ENCODE assay signal across 19 cellular contexts in genomic region chr7:157377436-157378124, GRCh38. TPM values are rescaled to one million over a fixed set of nuclear protein-coding genes. Genes with fewer than 3 reads are reported as not detected.
DNase-seq lines count a peak whose midpoint lies in the region; ATAC-seq and TF ChIP-seq lines count a peak whose summit lies in the region.
"Had no signal": no experiment of that assay in that cellular context is flagged by ENCODE, and none has a peak within 500 bp of the region (broad histone marks: within the 10 kb centered on the region; RNA-seq: fewer than 3 reads in every experiment).

No MANE protein-coding gene starts in this region.

- intact Hi-C loops in CD4-positive, alpha-beta T cell (cut with DNase I, micrococcal nuclease) = no loop called here
- intact Hi-C loops in MCF 10A (cut with micrococcal nuclease) (no loop called here), sigmoid colon (cut with DNase I) (no loop called here)

- no peaks in the 10 kb centered on the region for H3K9me3 Mint-ChIP-seq in CD4-positive, alpha-beta T cell
- H3K9me3 Mint-ChIP-seq in brain (no peaks in the 10 kb centered on the region), immature natural killer cell (no peaks in the 10 kb centered on the region), MCF 10A (ENCODE audit: unreplicated experiment) (no peaks in the 10 kb centered on the region)
- H3K9me3 Mint-ChIP-seq: activated B cell treated with CpG ODN at 0.5 μM for 24 hours had no signal

- peaks cover 80% of the 10 kb centered on the region for H3K4me1 Mint-ChIP-seq in CD4-positive, alpha-beta T cell (ENCODE audit: low read depth)
- H3K4me1 Mint-ChIP-seq in brain (peaks cover 39% of the 10 kb centered on the region), immature natural killer cell (peaks cover 78 to 99% of the 10 kb centered on the region in 2 donors), MCF 10A (ENCODE audit: insufficient read depth, unreplicated experiment) (no peaks in the 10 kb centered on the region)

- CTCF ChIA-PET in CD4-positive, alpha-beta T cell (lab: Charles Lee) = no interaction called here
- CTCF ChIA-PET in MCF 10A (lab: Yijun Ruan, JAX) = interaction anchor here (1.3 kb wide), 1 partner anchor 20 kb away, joined by 4 read pairs; no protein-coding TSS in a partner anchor

- peaks cover 88% of the 10 kb centered on the region for H3K36me3 Mint-ChIP-seq in CD4-positive, alpha-beta T cell (ENCODE audit: low read depth)
- H3K36me3 Mint-ChIP-seq in brain (peaks cover 84% of the 10 kb centered on the region), immature natural killer cell (peaks cover 0 to 9% (median 7%) of the 10 kb centered on the region in 3 donors), MCF 10A (ENCODE audit: insufficient read depth, unreplicated experiment) (peaks cover 67% of the 10 kb centered on the region)

- no peak for ATAC-seq in CD4-positive, alpha-beta T cell (ENCODE audit: poor library complexity)

- no peak for TF ChIP-seq CTCF in CD4-positive, alpha-beta T cell (IDR thresholded peaks at IDR 0.05)
- TF ChIP-seq CTCF in brain (conservative IDR thresholded peaks at IDR 0.05) (no peak), MCF 10A (IDR thresholded peaks at IDR 0.05; ENCODE audit: unreplicated experiment) (no peak), sigmoid colon (IDR thresholded peaks at IDR 0.05) (no peak)

- WGBS in sigmoid colon, 2 donors = 91 to 92% methylated on average over 11 of the region's 11 CpGs

- H3K27ac Mint-ChIP-seq in CD4-positive, alpha-beta T cell = peak overlapping the region; percentile 56
- H3K27ac Mint-ChIP-seq in brain = peak overlapping the region in 3 of 5 experiments; percentile 16 to 48 (median 40)
- peak overlapping the region; percentile 3 to 83 (median 28) for H3K27ac Mint-ChIP-seq in immature natural killer cell
- H3K27ac Mint-ChIP-seq in MCF 10A (ENCODE audit: low read depth, unreplicated experiment) = no peak overlapping the region
- H3K27ac Mint-ChIP-seq: activated B cell treated with CpG ODN at 0.5 μM for 24 hours had no signal

- no peak for DNase-seq in CD4-positive, alpha-beta T cell
- DNase-seq in immature natural killer cell = no peak
- no peak for DNase-seq in MCF 10A (ENCODE audit: unreplicated experiment)
- no peak for DNase-seq in sigmoid colon
- no peak for DNase-seq in stimulated activated CD4-positive, alpha-beta T cell treated with anti-CD3 and anti-CD28 coated beads, Interleukin-15, amount 100 ng/mL, for 24 hours
- DNase-seq in ecto neural progenitor cell (ENCODE audit: low spot score) = no peak
- DNase-seq: activated B cell treated with CpG ODN at 0.5 μM for 24 hours; activated CD8-positive, alpha-beta memory T cell treated with anti-CD3 and anti-CD28 coated beads for 24 hours; amygdala; central memory CD4-positive, alpha-beta T cell; H7; NCI-H146; OCI-M1; SHP77 treated with DMSO at 0.1 percent for 48 hours; small intestine; stimulated activated CD4-positive, alpha-beta T cell treated with anti-CD3 and anti-CD28 coated beads, Interleukin-4, amount 100 ng/mL, for 24 hours; T-helper 2 cell had no signal

- POLR2A ChIA-PET in CD4-positive, alpha-beta T cell (lab: Charles Lee) = no interaction called here
- POLR2A ChIA-PET in MCF 10A (lab: Yijun Ruan, JAX) = interaction anchor here (0.6 to 1.6 kb wide), 2 partner anchors 20 to 21 kb away, joined by 3 to 4 read pairs; no protein-coding TSS in a partner anchor

- H3K4me1 ChIP-seq in BLaER1 (peaks cover 38% of the 10 kb centered on the region), sigmoid colon (peaks cover 0 to 26% (median 12%) of the 10 kb centered on the region in 4 donors)

- H3K9ac ChIP-seq in BLaER1 = no peak overlapping the region

- H3K4me2 ChIP-seq in BLaER1 = peak overlapping the region; percentile 26; the same call in 1 of the 2 replicates

- H3K27ac ChIP-seq in BLaER1 (no peak overlapping the region), sigmoid colon (no peak overlapping the region)
- H3K27ac ChIP-seq in CD4-positive, alpha-beta T cell (ENCODE audit: low read depth, low read length) = no peak overlapping the region

- TF ChIP-seq EP300 in sigmoid colon (IDR thresholded peaks at IDR 0.05) = no peak

- no peaks in the 10 kb centered on the region for H3K27me3 Mint-ChIP-seq in CD4-positive, alpha-beta T cell
- H3K27me3 Mint-ChIP-seq in brain (no peaks in the 10 kb centered on the region), immature natural killer cell (ENCODE audit: low read depth in 3 of 3) (peaks cover 13 to 25% (median 18%) of the 10 kb centered on the region in 3 donors), MCF 10A (ENCODE audit: insufficient read depth, unreplicated experiment) (no peaks in the 10 kb centered on the region)
- H3K27me3 Mint-ChIP-seq: activated B cell treated with CpG ODN at 0.5 μM for 24 hours had no signal

- H3K36me3 ChIP-seq in BLaER1 (peaks cover 95% of the 10 kb centered on the region), sigmoid colon (peaks cover 0 to 33% (median 9%) of the 10 kb centered on the region in 4 donors)

- H3K9me3 ChIP-seq in BLaER1 (no peaks in the 10 kb centered on the region), sigmoid colon (no peaks in the 10 kb centered on the region)
- no peaks in the 10 kb centered on the region for H3K9me3 ChIP-seq in CD4-positive, alpha-beta T cell (ENCODE audit: control insufficient read depth, low read length)

- H3K4me3 Mint-ChIP-seq in CD4-positive, alpha-beta T cell = no peak overlapping the region
- H3K4me3 Mint-ChIP-seq in brain (no peak overlapping the region), immature natural killer cell (no peak overlapping the region), MCF 10A (ENCODE audit: unreplicated experiment) (no peak overlapping the region)
- H3K4me3 Mint-ChIP-seq: activated B cell treated with CpG ODN at 0.5 μM for 24 hours had no signal

- H3K4me3 ChIP-seq in BLaER1 (no peak overlapping the region), sigmoid colon (no peak overlapping the region)

- no TSS peak for BruUV-seq in MCF 10A (replicated peaks; lab: Mats Ljungman, UMichigan)

- TF ChIP-seq POLR2A in sigmoid colon (IDR thresholded peaks at IDR 0.05) = no peak

- H3K27me3 ChIP-seq in BLaER1 (no peaks in the 10 kb centered on the region), sigmoid colon (no peaks in the 10 kb centered on the region)
- no peaks in the 10 kb centered on the region for H3K27me3 ChIP-seq in CD4-positive, alpha-beta T cell (ENCODE audit: control insufficient read depth, insufficient read depth, low read length)

- H4K20me1 ChIP-seq in BLaER1 = peaks cover 100% of the 10 kb centered on the region

RNA-seq across cellular contexts. Expression of gene DNAJB6, which starts 40.8 kb away (rescaled TPM):
- 100 to 1,000 TPM; 232 to 242 TPM for total RNA-seq in CD4-positive, alpha-beta T cell
- polyA plus RNA-seq in brain (ENCODE audit: insufficient read depth, low read depth, low replicate concordance) (191 TPM), immature natural killer cell (100 to 1,000 TPM; 184 to 205 (median 185) TPM), sigmoid colon (10 to 100 TPM; 71.5 to 93.9 (median 93.4) TPM)
- total RNA-seq in MCF 10A (2022) (110 and 124 TPM in 2 replicates), sigmoid colon (100 to 1,000 TPM; 120 to 145 (median 129) TPM)
